9 cellular contexts compared by ENCODE assay signal in genomic region chr2:199462167-199462976, GRCh38. TPM values are rescaled to one million over a fixed set of nuclear protein-coding genes. Genes with fewer than 3 reads are reported as not detected.
DNase-seq lines count a peak whose midpoint lies in the region; ATAC-seq and TF ChIP-seq lines count a peak whose summit lies in the region.
"Had no signal": no experiment of that assay in that cellular context is flagged by ENCODE, and none has a peak within 500 bp of the region (broad histone marks: within the 10 kb centered on the region; RNA-seq: fewer than 3 reads in every experiment).

No MANE protein-coding gene starts in this region.

- H3K9me2 ChIP-seq in HCT116 (ENCODE audit: insufficient read depth), result no peaks in the 10 kb centered on the region

- no peak overlapping the region for H2AFZ ChIP-seq in HCT116 (ENCODE audit: low read depth, low read length, poor library complexity, severe bottlenecking)

- peak overlapping the region; percentile 89 for H3K4me2 ChIP-seq in HCT116 (ENCODE audit: low read length)

- H3K9me3 Mint-ChIP-seq in activated CD4-positive, alpha-beta memory T cell treated with anti-CD3 and anti-CD28 coated beads for 36 hours, result no peaks in the 10 kb centered on the region
- H3K9me3 Mint-ChIP-seq in glutamatergic neuron (ENCODE audit: unreplicated experiment), result peaks cover 8% of the 10 kb centered on the region

- H3K4me1 Mint-ChIP-seq in activated CD4-positive, alpha-beta memory T cell treated with anti-CD3 and anti-CD28 coated beads for 36 hours (ENCODE audit: low read depth), result peaks cover 20% of the 10 kb centered on the region
- H3K4me1 Mint-ChIP-seq in glutamatergic neuron (ENCODE audit: low read depth, unreplicated experiment), result peaks cover 8% of the 10 kb centered on the region

- no peaks in the 10 kb centered on the region for H3K9me3 ChIP-seq in HCT116 (ENCODE audit: control insufficient read depth in 1 of 2, insufficient read depth in 1 of 2, low read depth in 1 of 2, low read length in 2 of 2)

- no peak for DNase-seq in HCT116 (ENCODE audit: low read depth, low spot score)
- no peak for DNase-seq in activated CD4-positive, alpha-beta memory T cell treated with anti-CD3 and anti-CD28 coated beads for 36 hours
- no peak for DNase-seq in glutamatergic neuron
- no peak for DNase-seq in skeletal muscle cell (ENCODE audit: low read depth)
- DNase-seq in ureter (ENCODE audit: low spot score), result no peak
- DNase-seq in mesenteric fat pad (ENCODE audit: low spot score), result no peak
- no peak for DNase-seq in KBM-7
- DNase-seq: activated gamma-delta T cell treated with Interleukin-2 at 50 U/mL for 16 hours; stimulated activated CD4-positive, alpha-beta T cell treated with anti-CD3 and anti-CD28 coated beads, Interleukin-2, amount 100 ng/mL, for 24 hours had no signal

- intact Hi-C loops in HCT116 (cut with micrococcal nuclease), result no loop called here
- intact Hi-C loops in activated CD4-positive, alpha-beta memory T cell treated with anti-CD3 and anti-CD28 coated beads for 36 hours (cut with micrococcal nuclease), result no loop called here

- H3K27me3 ChIP-seq in HCT116 (ENCODE audit: insufficient read depth, low read length), result no peaks in the 10 kb centered on the region

- H3K27ac Mint-ChIP-seq in activated CD4-positive, alpha-beta memory T cell treated with anti-CD3 and anti-CD28 coated beads for 36 hours, result peak overlapping the region; percentile 45
- H3K27ac Mint-ChIP-seq in glutamatergic neuron (ENCODE audit: unreplicated experiment), result no peak overlapping the region

- H3K4me3 ChIP-seq in HCT116 (replicated peaks in 1 of 2; ENCODE audit: low read depth in 1 of 2, low read length in 2 of 2) (no peak overlapping the region), skeletal muscle cell (ENCODE audit: low read depth, low read length) (peak overlapping the region; percentile 51)

- RAD21 ChIA-PET in HCT116 (lab: Charles Lee; ENCODE audit: low non-redundant PET in 1 of 2, low total read pairs in 2 of 2, uncharacterized antibody in 2 of 2, unreplicated experiment in 2 of 2), result no interaction called here

- H4K20me1 ChIP-seq in HCT116 (ENCODE audit: insufficient read depth), result no peaks in the 10 kb centered on the region

- peaks cover 65% of the 10 kb centered on the region for H3K27me3 Mint-ChIP-seq in activated CD4-positive, alpha-beta memory T cell treated with anti-CD3 and anti-CD28 coated beads for 36 hours
- H3K27me3 Mint-ChIP-seq in glutamatergic neuron (ENCODE audit: unreplicated experiment), result peaks cover 37% of the 10 kb centered on the region

- H3K36me3 ChIP-seq in HCT116 (ENCODE audit: control insufficient read depth in 1 of 2, insufficient read depth in 2 of 2, low read length in 2 of 2), result no peaks in the 10 kb centered on the region

- no peak overlapping the region for H3K9ac ChIP-seq in HCT116 (ENCODE audit: low read length)

- H3K27ac ChIP-seq in HCT116 (ENCODE audit: low read depth, low read length), result no peak overlapping the region

- peak overlapping the region; percentile 48 for H3K4me3 Mint-ChIP-seq in activated CD4-positive, alpha-beta memory T cell treated with anti-CD3 and anti-CD28 coated beads for 36 hours
- H3K4me3 Mint-ChIP-seq in glutamatergic neuron (ENCODE audit: unreplicated experiment), result peak overlapping the region; percentile 85

- ATAC-seq in HCT116, result no peak

- TF ChIP-seq CTCF in HCT116 (IDR thresholded peaks at IDR 0.05 in 2 of 3, conservative IDR thresholded peaks at IDR 0.05 in 1 of 3; ENCODE audit: borderline replicate concordance in 1 of 3, insufficient read depth in 1 of 3, low read depth in 2 of 3, low read length in 2 of 3) (no peak), glutamatergic neuron (IDR thresholded peaks at IDR 0.05; ENCODE audit: partially characterized antibody, unreplicated experiment) (no peak)

- BruUV-seq in HCT116 (replicated peaks; lab: Mats Ljungman, UMichigan), result no TSS peak

- in situ Hi-C loops in KBM-7 (cut with MboI; ENCODE audit: low pct_unique_long_range_greater_than_20kb, low sequenced_read_pairs), result no loop called here

- H3K79me2 ChIP-seq in HCT116 (ENCODE audit: insufficient read depth, low read length), result peaks cover under 1% of the 10 kb centered on the region

- H3K36me3 Mint-ChIP-seq in activated CD4-positive, alpha-beta memory T cell treated with anti-CD3 and anti-CD28 coated beads for 36 hours, result peaks cover 2% of the 10 kb centered on the region
- no peaks in the 10 kb centered on the region for H3K36me3 Mint-ChIP-seq in glutamatergic neuron (ENCODE audit: unreplicated experiment)

- H3K4me1 ChIP-seq in HCT116 (ENCODE audit: control insufficient read depth in 1 of 2, insufficient read depth in 2 of 2, low read length in 2 of 2), result peaks cover 5 to 19% of the 10 kb centered on the region in 2 experiments; a peak in 3 of 4 replicates

- TF ChIP-seq RAD21 in HCT116 (IDR thresholded peaks at IDR 0.05; ENCODE audit: low read depth), result no peak

- no peak for TF ChIP-seq POLR2A in HCT116 (IDR thresholded peaks at IDR 0.05; ENCODE audit: borderline replicate concordance, extremely low read depth, insufficient read depth, insufficient read length)

- CTCF ChIA-PET in HCT116 (lab: Charles Lee), result interaction anchor here (1.4 kb wide), 1 partner anchor 9 kb away, joined by 9 read pairs; no protein-coding TSS in a partner anchor
- CTCF ChIA-PET in activated CD4-positive, alpha-beta memory T cell treated with anti-CD3 and anti-CD28 coated beads for 36 hours (lab: Charles Lee), result interaction anchor here (0.6 to 2.2 kb wide), 4 partner anchors 9 to 1088 kb away, joined by 3 to 6 read pairs (median 5); no protein-coding TSS in a partner anchor

- POLR2A ChIA-PET in HCT116 (lab: Charles Lee), result interaction anchor here (1.1 kb wide), 1 partner anchor 9 kb away, joined by 3 read pairs; no protein-coding TSS in a partner anchor
- POLR2A ChIA-PET in activated CD4-positive, alpha-beta memory T cell treated with anti-CD3 and anti-CD28 coated beads for 36 hours (lab: Charles Lee), result no interaction called here

TF ChIP-seq in HCT116, 20 proteins besides CTCF, POLR2A, EP300 and RAD21 (continues in another document):
- no peak for TF ChIP-seq EZH2 (IDR thresholded peaks at IDR 0.05)
- TF ChIP-seq CBX3 (IDR thresholded peaks at IDR 0.05; ENCODE audit: low read depth), result no peak
- TF ChIP-seq EZH2phosphoT487 (IDR thresholded peaks at IDR 0.05; ENCODE audit: borderline replicate concordance), result no peak
- no peak for TF ChIP-seq POLR2AphosphoS5 (IDR thresholded peaks at IDR 0.05; ENCODE audit: low read depth, low read length)
- TF ChIP-seq REST (IDR thresholded peaks at IDR 0.05; ENCODE audit: low read depth), result no peak
- no peak for TF ChIP-seq ATF3 (IDR thresholded peaks at IDR 0.05)
- TF ChIP-seq EGR1 (IDR thresholded peaks at IDR 0.05; ENCODE audit: low read depth), result no peak
- TF ChIP-seq MAX (IDR thresholded peaks at IDR 0.05), result no peak
- TF ChIP-seq ZNF274 (IDR thresholded peaks at IDR 0.05; ENCODE audit: low read depth, low read length), result no peak
- no peak for TF ChIP-seq YY1 (IDR thresholded peaks at IDR 0.05; ENCODE audit: extremely low read depth, insufficient replicate concordance, low read depth, low read length)
- no peak for TF ChIP-seq ZFX (IDR thresholded peaks at IDR 0.05)
- TF ChIP-seq TCF7L2 (IDR thresholded peaks at IDR 0.05; ENCODE audit: borderline replicate concordance, extremely low read depth, insufficient read depth, insufficient read length), result no peak
- TF ChIP-seq FOSL1 (IDR thresholded peaks at IDR 0.05; ENCODE audit: low read depth), result no peak
- TF ChIP-seq JUND (IDR thresholded peaks at IDR 0.05), result no peak

RNA-seq across cellular contexts. Expression of gene SATB2, which starts 4.6 kb away (rescaled TPM):
- total RNA-seq in HCT116 (2021; ENCODE audit: unreplicated experiment), result 13.8 TPM
- polyA plus RNA-seq in HCT116 (2012), result 3.9 and 4.0 TPM in 2 replicates
- under 1 TPM; 0.17 to 0.19 TPM for total RNA-seq in activated CD4-positive, alpha-beta memory T cell treated with anti-CD3 and anti-CD28 coated beads for 36 hours
- 20.8 TPM for total RNA-seq in glutamatergic neuron (ENCODE audit: unreplicated experiment)
- total RNA-seq in ureter, result 2.7 TPM
- 8.3 TPM for total RNA-seq in mesenteric fat pad
